24 cellular contexts compared by ENCODE assay signal in genomic region chr6:151140767-151141166, GRCh38.
"Had no signal": no experiment of that assay in that cellular context is flagged by ENCODE, and none has a peak within 500 bp of the region (broad histone marks: within the 10 kb centered on the region; RNA-seq: fewer than 3 reads in every experiment).

No MANE protein-coding gene starts in this region.

- H3K9me3 Mint-ChIP-seq: central memory CD8-positive, alpha-beta T cell; dendritic cell treated with granulocyte-macrophage colony-stimulating factor and Interleukin-4, amounts not matched to agents 40 ng/mL and 50 ng/mL, for 4 days; natural killer cell; stimulated activated naive B cell treated with anti-CD40 and anti-IgM and Interleukin-4, amounts not matched to agents 10 μg/mL and 1 μg/mL and 100 μg/mL, for 72 hours; stimulated activated naive CD8-positive, alpha-beta T cell treated with anti-CD3 and anti-CD28 coated beads, Interleukin-15, Interleukin-2, amounts not matched to agents 100 ng/mL and 50 ng/mL, for 24 hours had no signal

- H3K4me1 Mint-ChIP-seq: central memory CD8-positive, alpha-beta T cell; natural killer cell; stimulated activated naive B cell treated with anti-CD40 and anti-IgM and Interleukin-4, amounts not matched to agents 10 μg/mL and 1 μg/mL and 100 μg/mL, for 72 hours had no signal

- H3K4me1 ChIP-seq: colonic mucosa, parathyroid adenoma, vagina had no signal

- ATAC-seq: esophagus mucosa; natural killer cell; stimulated activated naive B cell treated with anti-CD40 and anti-IgM and Interleukin-4, amounts not matched to agents 10 μg/mL and 1 μg/mL and 100 μg/mL, for 72 hours had no signal

- H3K36me3 ChIP-seq: colonic mucosa, left lung, lower lobe of right lung, neutrophil, sigmoid colon, thoracic aorta, tibial nerve, vagina had no signal

- H3K27ac Mint-ChIP-seq: dendritic cell treated with granulocyte-macrophage colony-stimulating factor and Interleukin-4, amounts not matched to agents 40 ng/mL and 50 ng/mL, for 4 days; endodermal cell; natural killer cell; progenitor cell of endocrine pancreas; stimulated activated naive B cell treated with anti-CD40 and anti-IgM and Interleukin-4, amounts not matched to agents 10 μg/mL and 1 μg/mL and 100 μg/mL, for 72 hours; stimulated activated naive CD8-positive, alpha-beta T cell treated with anti-CD3 and anti-CD28 coated beads, Interleukin-15, Interleukin-2, amounts not matched to agents 100 ng/mL and 50 ng/mL, for 24 hours had no signal

- H3K27me3 ChIP-seq: colonic mucosa, left lung, neutrophil, sigmoid colon, tibial nerve, vagina had no signal

- H3K4me3 ChIP-seq: colonic mucosa, left lung, lower lobe of right lung, sigmoid colon, thoracic aorta, tibial nerve, vagina had no signal

- H3K4me3 Mint-ChIP-seq: central memory CD8-positive, alpha-beta T cell; dendritic cell treated with granulocyte-macrophage colony-stimulating factor and Interleukin-4, amounts not matched to agents 40 ng/mL and 50 ng/mL, for 4 days; endodermal cell; natural killer cell; neural crest cell; stimulated activated naive B cell treated with anti-CD40 and anti-IgM and Interleukin-4, amounts not matched to agents 10 μg/mL and 1 μg/mL and 100 μg/mL, for 72 hours; stimulated activated naive CD8-positive, alpha-beta T cell treated with anti-CD3 and anti-CD28 coated beads, Interleukin-15, Interleukin-2, amounts not matched to agents 100 ng/mL and 50 ng/mL, for 24 hours had no signal

- DNase-seq: colonic mucosa; effector CD8-positive, alpha-beta T cell; endodermal cell; foreskin melanocyte; glutamatergic neuron; kidney; left lung; lower lobe of right lung; natural killer cell; sigmoid colon; stimulated activated CD4-positive, alpha-beta T cell treated with anti-CD3 and anti-CD28 coated beads, Interleukin-4, amount 100 ng/mL, for 4 hours; stimulated activated naive B cell treated with anti-CD40 and anti-IgM and Interleukin-4, amounts not matched to agents 10 μg/mL and 1 μg/mL and 100 μg/mL, for 72 hours had no signal

- H3K27me3 Mint-ChIP-seq: dendritic cell treated with granulocyte-macrophage colony-stimulating factor and Interleukin-4, amounts not matched to agents 40 ng/mL and 50 ng/mL, for 4 days had no signal

- H3K27ac ChIP-seq: colonic mucosa, epithelial cell of prostate, lower lobe of right lung, neutrophil, parathyroid adenoma, thoracic aorta, tibial nerve, vagina had no signal

- H3K36me3 Mint-ChIP-seq: natural killer cell; stimulated activated naive B cell treated with anti-CD40 and anti-IgM and Interleukin-4, amounts not matched to agents 10 μg/mL and 1 μg/mL and 100 μg/mL, for 72 hours had no signal

- H3K9me3 ChIP-seq: colonic mucosa, left lung, lower lobe of right lung, neutrophil, sigmoid colon, thoracic aorta, tibial nerve, vagina had no signal
